ENCODE assay signal across 19 cellular contexts in the genomic region with DNA sequence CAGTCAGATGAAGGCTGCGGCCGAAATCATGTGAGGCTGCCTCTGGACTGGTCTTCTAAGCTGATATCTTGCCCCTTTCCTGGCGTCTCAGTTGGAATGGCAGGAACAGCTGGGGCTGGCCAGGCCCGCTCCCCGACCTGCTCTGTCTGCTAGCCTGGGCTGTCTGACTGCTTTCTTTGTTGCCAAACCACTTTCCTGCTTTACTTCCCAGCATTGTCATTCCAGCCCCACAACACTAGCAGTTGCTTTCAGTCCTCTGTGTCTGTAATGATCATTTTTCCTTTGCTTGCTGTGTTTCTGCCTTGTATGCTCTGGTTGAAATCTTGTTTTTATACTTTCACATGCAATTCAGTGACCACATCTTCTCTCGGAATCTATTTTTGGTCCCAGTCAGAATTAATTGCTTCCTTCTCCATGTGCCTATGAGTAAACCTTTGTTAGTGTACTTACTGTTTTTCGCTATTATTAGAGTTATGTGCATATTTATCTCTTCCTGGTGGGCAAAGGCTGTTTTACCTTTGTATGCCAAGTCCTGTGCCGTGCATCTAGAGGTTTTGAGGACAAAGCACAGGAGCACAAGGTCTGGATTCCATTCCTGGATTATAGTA. TPM values are rescaled to one million over a fixed set of nuclear protein-coding genes. Genes with fewer than 3 reads are reported as not detected.
DNase-seq lines count a peak whose midpoint lies in the region; ATAC-seq, FAIRE-seq and TF ChIP-seq lines count a peak whose summit lies in the region.
"Had no signal": no experiment of that assay in that cellular context is flagged by ENCODE, and none has a peak within 500 bp of the region (broad histone marks: within the 10 kb centered on the region; RNA-seq: fewer than 3 reads in every experiment).

No MANE protein-coding gene starts in this region.

- no peaks in the 10 kb centered on the region for H3K79me2 ChIP-seq in trophoblast cell (ENCODE audit: control insufficient read depth, insufficient read depth, low read length, poor library complexity)

- no peaks in the 10 kb centered on the region for H3K9me3 ChIP-seq in trophoblast cell (ENCODE audit: insufficient read depth, low read depth, low read length)
- H3K9me3 ChIP-seq: MG63 had no signal

- H2AK5ac ChIP-seq in trophoblast cell (ENCODE audit: low read length), result no peak overlapping the region

- POLR2A ChIA-PET in BJ (lab: Charles Lee), result no interaction called here

- peaks cover 5% of the 10 kb centered on the region for H3K36me3 ChIP-seq in BJ (ENCODE audit: control insufficient read depth, insufficient read depth, low read length)
- H3K36me3 ChIP-seq in trophoblast cell (ENCODE audit: control insufficient read depth in 1 of 2, insufficient read depth in 2 of 2, low read length in 2 of 2), result peaks cover 2 to 12% of the 10 kb centered on the region in 2 experiments

- H2BK120ac ChIP-seq in trophoblast cell (ENCODE audit: insufficient read depth, low read length, poor library complexity), result no peak overlapping the region

- no peaks in the 10 kb centered on the region for H3K79me1 ChIP-seq in trophoblast cell (ENCODE audit: low read length)

- H3K14ac ChIP-seq in trophoblast cell (ENCODE audit: low read length), result no peak overlapping the region

- H4K8ac ChIP-seq in trophoblast cell (ENCODE audit: low read depth, low read length), result peak overlapping the region; percentile 47

- WGBS in trophoblast cell (ENCODE audit: extremely low coverage, insufficient coverage, insufficient read length), result no CpG with 5 or more reads among the region's 8 CpGs

- H3K27ac ChIP-seq in trophoblast cell (ENCODE audit: low read depth, low read length), result peak overlapping the region; percentile 78

- no peak overlapping the region for H2BK12ac ChIP-seq in trophoblast cell (ENCODE audit: low read length)

- H2AFZ ChIP-seq in trophoblast cell (ENCODE audit: insufficient read depth, low read length, poor library complexity), result no peak overlapping the region

- no peak for ATAC-seq in omental fat pad (ENCODE audit: low FRiP score)
- ATAC-seq: HCT116; left lobe of liver; naive thymus-derived CD4-positive, alpha-beta T cell had no signal

- no peak overlapping the region for H3K4ac ChIP-seq in trophoblast cell (ENCODE audit: low read depth, low read length)

- FAIRE-seq in HTR-8/SVneo (lab: Jason Lieb, UNC), result no peak
- FAIRE-seq: G401.6, RCC 7860 had no signal

- peak overlapping the region; percentile 22 for H2BK5ac ChIP-seq in trophoblast cell (ENCODE audit: low read depth, low read length, poor library complexity)

- no peak overlapping the region for H3K4me2 ChIP-seq in trophoblast cell (ENCODE audit: low read length)

- H3K4me3 ChIP-seq in BJ (ENCODE audit: low read depth, low read length), result no peak overlapping the region
- no peak overlapping the region for H3K4me3 ChIP-seq in epithelial cell of esophagus (ENCODE audit: low read length)
- H3K4me3 ChIP-seq in trophoblast cell (ENCODE audit: low read depth, low read length), result no peak overlapping the region
- H3K4me3 ChIP-seq: MG63 had no signal

- no peaks in the 10 kb centered on the region for H3K27me3 ChIP-seq in BJ (ENCODE audit: control insufficient read depth, insufficient read depth, low read length)
- H3K27me3 ChIP-seq in trophoblast cell (ENCODE audit: insufficient read depth, low read length), result no peaks in the 10 kb centered on the region
- H3K27me3 ChIP-seq: MG63 had no signal

- no peak overlapping the region for H3K23ac ChIP-seq in trophoblast cell (ENCODE audit: low read length)

- CTCF ChIA-PET in BJ (lab: Yijun Ruan, JAX), result interaction anchor here (1.0 to 1.1 kb wide), 2 partner anchors 22 to 51 kb away, joined by 3 to 4 read pairs; a partner anchor contains a TSS

- H3K9ac ChIP-seq in trophoblast cell (ENCODE audit: low read length), result no peak overlapping the region

- no peaks in the 10 kb centered on the region for H3K4me1 ChIP-seq in trophoblast cell (ENCODE audit: control insufficient read depth in 1 of 2, insufficient read depth in 2 of 2, low read length in 2 of 2)

- TF ChIP-seq CTCF in BJ (IDR thresholded peaks at IDR 0.05; ENCODE audit: insufficient read depth, low read depth, low read length), result no peak
- TF ChIP-seq CTCF in epithelial cell of esophagus (IDR thresholded peaks at IDR 0.05; ENCODE audit: insufficient read depth, low read depth, low read length, missing control alignments), result no peak
- TF ChIP-seq CTCF in omental fat pad (IDR thresholded peaks at IDR 0.05), result no peak

- no peak overlapping the region for H3K18ac ChIP-seq in trophoblast cell (ENCODE audit: low read length)

- peak; percentile 14 for DNase-seq in BJ (ENCODE audit: low read depth)
- peak; percentile 43 for DNase-seq in RPMI7951 (ENCODE audit: low read depth)
- DNase-seq in epithelial cell of esophagus (ENCODE audit: low read depth), result peak; percentile 37
- DNase-seq in trophoblast cell, result peak in 1 of 2 donors; percentile 43
- DNase-seq in stimulated activated CD4-positive, alpha-beta T cell treated with anti-CD3 and anti-CD28 coated beads, Interleukin-2, amount 100 ng/mL, for 24 hours, result no peak
- no peak for DNase-seq in omental fat pad (ENCODE audit: low spot score)
- DNase-seq in NCI-H2029 treated with DMSO at 0.1 percent for 48 hours (lab: John Stamatoyannopoulos, UW), result no peak
- DNase-seq in HTR-8/SVneo (ENCODE audit: insufficient read length, low spot score), result no peak
- DNase-seq: activated CD4-positive, CD25-positive, alpha-beta regulatory T cell; CD4-positive, alpha-beta memory T cell; MG63; naive thymus-derived CD4-positive, alpha-beta T cell; NCI-H1930; retina; stimulated activated CD8-positive, alpha-beta memory T cell treated with anti-CD3 and anti-CD28 coated beads, Interleukin-4, amount 100 ng/mL, for 48 hours had no signal

- no peak overlapping the region for H4K12ac ChIP-seq in trophoblast cell (ENCODE audit: low read depth, low read length)

- H4K91ac ChIP-seq in trophoblast cell (ENCODE audit: low read depth, low read length), result peak overlapping the region; percentile 31

RNA-seq across cellular contexts. Expression of a gene that starts 21.6 kb away (rescaled TPM):
- polyA plus RNA-seq in BJ (2011; rRNA removed), result 6.4 and 17.4 TPM in 2 replicates
- 5.4 and 6.4 TPM in 2 replicates for polyA minus RNA-seq in BJ (2011; rRNA and poly(A)+ RNA removed)
- total RNA-seq in RPMI7951 (2014; rRNA removed; shearing (Covaris generic)), result 47.2 and 51.8 TPM in 2 replicates
- 17.3 and 19.2 TPM in 2 replicates for polyA plus RNA-seq in trophoblast cell (2013)
- total RNA-seq in omental fat pad, result 10 to 100 TPM; 21.2 to 32.9 (median 25.3) TPM

Comparison
In these comparisons a context has a peak if more than half of its experiments do, and no peak if none do; other contexts are left out.
1. DNase-seq: peak in BJ (single experiment), RPMI7951 (single experiment) and epithelial cell of esophagus (single experiment); none in stimulated activated CD4-positive, alpha-beta T cell treated with anti-CD3 and anti-CD28 coated beads, Interleukin-2, amount 100 ng/mL, for 24 hours (0 of 2), omental fat pad (single experiment), NCI-H2029 treated with DMSO at 0.1 percent for 48 hours (single experiment) and HTR-8/SVneo (single experiment).